20 cellular contexts compared by ENCODE assay signal in genomic region chr2:236637691-236638569, GRCh38.
DNase-seq lines count a peak whose midpoint lies in the region; ATAC-seq and TF ChIP-seq lines count a peak whose summit lies in the region.
"Had no signal": no experiment of that assay in that cellular context is flagged by ENCODE, and none has a peak within 500 bp of the region (broad histone marks: within the 10 kb centered on the region; RNA-seq: fewer than 3 reads in every experiment).

No MANE protein-coding gene starts in this region.

- H3K27ac ChIP-seq in endodermal cell (ENCODE audit: low read depth, low read length) (no peak overlapping the region), spleen (no peak overlapping the region)

- intact Hi-C loops in left colon (cut with DNase I, micrococcal nuclease) (no loop called here), spleen (cut with DNase I; ENCODE audit: low total_unique reads) (no loop called here)

- TF ChIP-seq CTCF in endodermal cell (conservative IDR thresholded peaks at IDR 0.05) (no peak), osteocyte (IDR thresholded peaks at IDR 0.05) (no peak), spleen (IDR thresholded peaks at IDR 0.05 in 8 of 11, conservative IDR thresholded peaks at IDR 0.05 in 3 of 11) (no peak), GM13976 (IDR thresholded peaks at IDR 0.05; ENCODE audit: borderline replicate concordance, control extremely low read depth, extremely low read depth, insufficient read depth, missing control alignments) (no peak)

- H3K36me3 Mint-ChIP-seq in endodermal cell (ENCODE audit: low read depth) (no peaks in the 10 kb centered on the region), osteocyte (ENCODE audit: unreplicated experiment) (peaks cover 3% of the 10 kb centered on the region)
- H3K36me3 Mint-ChIP-seq: activated naive CD8-positive, alpha-beta T cell treated with anti-CD3 and anti-CD28 coated beads, Interleukin-2, amount 10 ng/mL, durations not matched to agents 7 days and 5 days; mesothelial cell of epicardium had no signal

- no peak for ATAC-seq in left colon
- no peak for ATAC-seq in GM21423 (IDR thresholded peaks at IDR 0.05; ENCODE audit: unreplicated experiment)
- ATAC-seq: left cardiac atrium had no signal

- no peaks in the 10 kb centered on the region for H3K9me3 ChIP-seq in MG63
- no peaks in the 10 kb centered on the region for H3K9me3 ChIP-seq in endodermal cell (ENCODE audit: control insufficient read depth, low read length)
- peaks cover 0 to 19% (median 6%) of the 10 kb centered on the region in 8 donors for H3K9me3 ChIP-seq in spleen
- H3K9me3 ChIP-seq: uterus had no signal

- H3K4me3 Mint-ChIP-seq in endodermal cell (no peak overlapping the region), osteocyte (ENCODE audit: unreplicated experiment) (no peak overlapping the region)
- H3K4me3 Mint-ChIP-seq: activated naive CD8-positive, alpha-beta T cell treated with anti-CD3 and anti-CD28 coated beads, Interleukin-2, amount 10 ng/mL, durations not matched to agents 7 days and 5 days; central memory CD8-positive, alpha-beta T cell; mesothelial cell of epicardium had no signal

- 70 to 86% methylated on average over 4 to 6 of the region's 6 CpGs for WGBS in endodermal cell (ENCODE audit: insufficient coverage in 1 of 2, insufficient read length in 1 of 2), 2 experiments
- 51 to 75% (median 65%) methylated on average over 6 of the region's 6 CpGs for WGBS in spleen, 5 donors

- peak; percentile 40 for DNase-seq in AG08395 (ENCODE audit: low spot score)
- DNase-seq in MG63 = peak; percentile 23
- peak; percentile 20 for DNase-seq in endodermal cell
- peak; percentile 56 for DNase-seq in osteocyte (ENCODE audit: extremely low spot score, unreplicated experiment)
- DNase-seq in left colon = no peak
- no peak for DNase-seq in spleen
- no peak for DNase-seq in GM13976 (ENCODE audit: low spot score)
- DNase-seq: activated CD4-positive, alpha-beta T cell treated with anti-CD3 and anti-CD28 coated beads for 4 hours; activated naive CD8-positive, alpha-beta T cell treated with anti-CD3 and anti-CD28 coated beads, Interleukin-2, amount 10 ng/mL, durations not matched to agents 7 days and 5 days; DMS 273 treated with DMSO at 0.1 percent for 48 hours; GDM1; left cardiac atrium; NCI-H2171 treated with DMSO at 0.1 percent for 48 hours; NCI-H774; retina; SHP77 treated with DMSO at 0.1 percent for 48 hours had no signal

- H3K4me3 ChIP-seq in MG63 (no peak overlapping the region), endodermal cell (ENCODE audit: low read length) (no peak overlapping the region), spleen (no peak overlapping the region)
- H3K4me3 ChIP-seq: uterus had no signal

- peaks cover 24% of the 10 kb centered on the region for H3K27me3 Mint-ChIP-seq in endodermal cell (ENCODE audit: insufficient read depth)
- peaks cover 11% of the 10 kb centered on the region for H3K27me3 Mint-ChIP-seq in osteocyte (ENCODE audit: unreplicated experiment)

- H3K36me3 ChIP-seq in MG63 (no peaks in the 10 kb centered on the region), endodermal cell (ENCODE audit: control insufficient read depth, insufficient read depth, low read length) (no peaks in the 10 kb centered on the region), spleen (no peaks in the 10 kb centered on the region)
- H3K36me3 ChIP-seq: uterus had no signal

- H3K4me1 Mint-ChIP-seq in endodermal cell (peaks cover 4% of the 10 kb centered on the region), osteocyte (ENCODE audit: unreplicated experiment) (peaks cover 19% of the 10 kb centered on the region)
- H3K4me1 Mint-ChIP-seq: activated naive CD8-positive, alpha-beta T cell treated with anti-CD3 and anti-CD28 coated beads, Interleukin-2, amount 10 ng/mL, durations not matched to agents 7 days and 5 days; central memory CD8-positive, alpha-beta T cell had no signal

- H3K27me3 ChIP-seq in MG63 (no peaks in the 10 kb centered on the region), endodermal cell (ENCODE audit: control insufficient read depth, insufficient read depth, low read length, poor library complexity, severe bottlenecking) (no peaks in the 10 kb centered on the region), spleen (replicated peaks in 1 of 7) (peaks cover 0 to 7% (median 0%) of the 10 kb centered on the region in 7 donors)
- H3K27me3 ChIP-seq: uterus had no signal

- H3K9me3 Mint-ChIP-seq in endodermal cell = peaks cover 6% of the 10 kb centered on the region
- no peaks in the 10 kb centered on the region for H3K9me3 Mint-ChIP-seq in osteocyte (ENCODE audit: unreplicated experiment)
- H3K9me3 Mint-ChIP-seq: central memory CD8-positive, alpha-beta T cell had no signal

- H3K4me1 ChIP-seq in endodermal cell (ENCODE audit: control insufficient read depth, insufficient read depth, low read length) (no peaks in the 10 kb centered on the region), spleen (no peaks in the 10 kb centered on the region)
- H3K4me1 ChIP-seq: uterus had no signal

- H3K9ac ChIP-seq in endodermal cell (ENCODE audit: extremely low read depth, low read length, poor library complexity, severe bottlenecking) = no peak overlapping the region

- in situ Hi-C loops in GM13976 (cut with MboI; ENCODE audit: low sequenced_read_pairs, unreplicated experiment) = no loop called here

- no peak for TF ChIP-seq POLR2A in spleen (IDR thresholded peaks at IDR 0.05)

- H3K27ac Mint-ChIP-seq in endodermal cell = no peak overlapping the region
- H3K27ac Mint-ChIP-seq in osteocyte (ENCODE audit: unreplicated experiment) = no peak overlapping the region
- H3K27ac Mint-ChIP-seq: activated naive CD8-positive, alpha-beta T cell treated with anti-CD3 and anti-CD28 coated beads, Interleukin-2, amount 10 ng/mL, durations not matched to agents 7 days and 5 days; mesothelial cell of epicardium had no signal

Comparison
In these comparisons a context has a peak if more than half of its experiments do, and no peak if none do; other contexts are left out.
1. DNase-seq: peak in AG08395 (single experiment), MG63 (single experiment), endodermal cell (single experiment) and osteocyte (single experiment); none in left colon (0 of 2), spleen (single experiment) and GM13976 (single experiment).